Comparison of ENCODE assay signal across 1 cellular context in genomic region chr12:11397366-11397765, GRCh38.
TF ChIP-seq lines count a peak whose summit lies in the region.

No MANE protein-coding gene starts in this region.

TF ChIP-seq in endothelial cell of umbilical vein, 7 proteins besides CTCF, POLR2A, EP300 and RAD21:
- TF ChIP-seq JUN (IDR thresholded peaks at IDR 0.05; ENCODE audit: borderline replicate concordance, insufficient read depth, insufficient read length, low read depth) (no peak), MYC (IDR thresholded peaks at IDR 0.05; ENCODE audit: low read depth, low read length) (no peak), EZH2 (IDR thresholded peaks at IDR 0.05; ENCODE audit: borderline replicate concordance, low read depth, low read length, severe bottlenecking) (no peak)
